Comparison of ENCODE assay signal across 1 cellular context in the genomic region with DNA sequence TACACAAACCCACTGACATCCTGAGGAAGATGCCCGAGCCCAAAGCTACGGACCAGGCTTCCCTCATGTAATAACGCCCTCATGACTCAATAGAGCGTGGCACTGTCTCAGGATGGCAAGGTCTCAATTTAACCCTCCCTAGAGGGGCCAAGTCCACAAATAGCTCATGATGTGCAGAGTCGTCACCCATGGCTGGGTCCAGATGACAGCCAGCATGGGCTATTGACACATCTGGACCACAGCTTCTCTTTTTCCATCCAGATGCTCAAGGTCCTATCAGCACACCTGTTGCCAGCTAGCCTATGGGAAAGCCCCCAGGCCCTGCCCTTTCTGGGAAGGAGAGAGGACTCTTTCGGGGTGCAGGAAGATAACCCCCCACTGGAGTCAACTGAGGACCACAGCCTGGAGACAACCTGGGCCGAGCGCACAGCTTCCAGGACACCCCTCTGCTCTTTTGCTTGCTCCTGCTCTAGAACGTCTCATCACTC.
A peak's percentile ranks its signal among the peaks of the same experiment; 100 is the strongest.
TF ChIP-seq lines count a peak whose summit lies in the region.

No MANE protein-coding gene starts in this region.

TF ChIP-seq in K562, 482 proteins besides CTCF, POLR2A, EP300 and RAD21 (continued from another document):
- TF ChIP-seq, protein P1, sequence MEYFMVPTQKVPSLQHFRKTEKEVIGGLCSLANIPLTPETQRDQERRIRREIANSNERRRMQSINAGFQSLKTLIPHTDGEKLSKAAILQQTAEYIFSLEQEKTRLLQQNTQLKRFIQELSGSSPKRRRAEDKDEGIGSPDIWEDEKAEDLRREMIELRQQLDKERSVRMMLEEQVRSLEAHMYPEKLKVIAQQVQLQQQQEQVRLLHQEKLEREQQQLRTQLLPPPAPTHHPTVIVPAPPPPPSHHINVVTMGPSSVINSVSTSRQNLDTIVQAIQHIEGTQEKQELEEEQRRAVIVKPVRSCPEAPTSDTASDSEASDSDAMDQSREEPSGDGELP (CRISPR knock-in tag; IDR thresholded peaks at IDR 0.05; ENCODE audit: borderline replicate concordance), result 0 out of 2 replicates have a peak, but pooled peaks have one; percentile 16
- TF ChIP-seq ZBTB2 (IDR thresholded peaks at IDR 0.05) (no peak), ZBED1 (IDR thresholded peaks at IDR 0.05) (no peak)
